ENCODE assay signal across 1 cellular context in genomic region chr12:22272596-22272995, GRCh38.
TF ChIP-seq lines count a peak whose summit lies in the region.

No MANE protein-coding gene starts in this region.

TF ChIP-seq in IMR-90, 13 proteins besides CTCF, POLR2A, EP300 and RAD21:
- TF ChIP-seq BHLHE40 (IDR thresholded peaks at IDR 0.05; ENCODE audit: low read depth, low read length) (no peak), NFE2L2 (IDR thresholded peaks at IDR 0.05; ENCODE audit: low read depth, low read length) (no peak), MAZ (IDR thresholded peaks at IDR 0.05; ENCODE audit: borderline replicate concordance, low read depth, low read length) (no peak), RCOR1 (IDR thresholded peaks at IDR 0.05; ENCODE audit: insufficient replicate concordance, low read length) (no peak), FOS (IDR thresholded peaks at IDR 0.05; ENCODE audit: low read depth, low read length) (no peak), MAFK (IDR thresholded peaks at IDR 0.05; ENCODE audit: low read depth, low read length) (no peak), USF2 (IDR thresholded peaks at IDR 0.05; ENCODE audit: low read depth, low read length) (no peak), CHD1 (IDR thresholded peaks at IDR 0.05; ENCODE audit: low read depth, low read length) (no peak), ELK1 (IDR thresholded peaks at IDR 0.05; ENCODE audit: borderline replicate concordance, low read depth, low read length) (no peak), RFX5 (IDR thresholded peaks at IDR 0.05; ENCODE audit: low read depth, low read length) (no peak), SMC3 (IDR thresholded peaks at IDR 0.05; ENCODE audit: low read depth, low read length) (no peak), CEBPB (IDR thresholded peaks at IDR 0.05; ENCODE audit: low read depth, low read length) (no peak), MXI1 (IDR thresholded peaks at IDR 0.05; ENCODE audit: borderline replicate concordance, low read depth, low read length) (no peak)
TF ChIP-seq in IMR-90: peak in this region for 0.
